Comparison of ENCODE assay signal across 2 cellular contexts in genomic region chr12:33560653-33561208, GRCh38.
TF ChIP-seq lines count a peak whose summit lies in the region.

No MANE protein-coding gene starts in this region.

TF ChIP-seq in GM23338, 12 proteins besides CTCF, POLR2A, EP300 and RAD21:
- no peak for TF ChIP-seq REST (IDR thresholded peaks at IDR 0.05; ENCODE audit: unreplicated experiment)
- TF ChIP-seq STAT1 (IDR thresholded peaks at IDR 0.05; ENCODE audit: unreplicated experiment): no peak
- no peak for TF ChIP-seq ZNF114 (CRISPR knock-in tag; IDR thresholded peaks at IDR 0.05)
- TF ChIP-seq JUNB (IDR thresholded peaks at IDR 0.05; ENCODE audit: unreplicated experiment): no peak
- TF ChIP-seq EZH2 (IDR thresholded peaks at IDR 0.05; ENCODE audit: low read depth, unreplicated experiment): no peak
- TF ChIP-seq CREB1 (CRISPR knock-in tag; IDR thresholded peaks at IDR 0.05; ENCODE audit: low read depth): no peak
- no peak for TF ChIP-seq EZH2phosphoT487 (IDR thresholded peaks at IDR 0.05; ENCODE audit: unreplicated experiment)
- TF ChIP-seq POLR2AphosphoS5 (IDR thresholded peaks at IDR 0.05; ENCODE audit: low read depth): no peak
- TF ChIP-seq ZNF462 (CRISPR knock-in tag; IDR thresholded peaks at IDR 0.05): no peak
- no peak for TF ChIP-seq NANOG (IDR thresholded peaks at IDR 0.05; ENCODE audit: borderline replicate concordance)
- TF ChIP-seq ZNF331 (CRISPR knock-in tag; IDR thresholded peaks at IDR 0.05; ENCODE audit: low read depth): no peak
- no peak for TF ChIP-seq ETS1 (IDR thresholded peaks at IDR 0.05)
TF ChIP-seq in GM23338: peak in this region for 0.

TF ChIP-seq in H1, 55 proteins besides CTCF, POLR2A, EP300 and RAD21:
- no peak for TF ChIP-seq TAF1 (IDR thresholded peaks at IDR 0.05; ENCODE audit: low read depth, low read length)
- no peak for TF ChIP-seq ASH2L (IDR thresholded peaks at IDR 0.05; ENCODE audit: low read length)
- no peak for TF ChIP-seq EZH2 (IDR thresholded peaks at IDR 0.05; ENCODE audit: low read depth, low read length, severe bottlenecking)
- TF ChIP-seq SAP30 (IDR thresholded peaks at IDR 0.05; ENCODE audit: insufficient read depth, insufficient replicate concordance, low read length): no peak
- TF ChIP-seq E2F6 (IDR thresholded peaks at IDR 0.05): no peak
- TF ChIP-seq HDAC6 (IDR thresholded peaks at IDR 0.05; ENCODE audit: low read depth, low read length): no peak
- no peak for TF ChIP-seq RXRA (IDR thresholded peaks at IDR 0.05; ENCODE audit: insufficient read depth, low read depth, low read length)
- no peak for TF ChIP-seq KDM1A (IDR thresholded peaks at IDR 0.05; ENCODE audit: borderline replicate concordance, low read length)
- TF ChIP-seq ATF2 (IDR thresholded peaks at IDR 0.05; ENCODE audit: low read length): no peak
- TF ChIP-seq KDM4A (IDR thresholded peaks at IDR 0.05; ENCODE audit: low read depth, low read length, severe bottlenecking): no peak
- TF ChIP-seq MAX (IDR thresholded peaks at IDR 0.05): no peak
- TF ChIP-seq YY1 (IDR thresholded peaks at IDR 0.05; ENCODE audit: low read depth, low read length): no peak
- no peak for TF ChIP-seq BCL11A (IDR thresholded peaks at IDR 0.05; ENCODE audit: low read depth in 2 of 2, low read length in 2 of 2)
- TF ChIP-seq JUND (IDR thresholded peaks at IDR 0.05; ENCODE audit: low read length): no peak
- TF ChIP-seq SIRT6 (IDR thresholded peaks at IDR 0.05; ENCODE audit: low read length): no peak
TF ChIP-seq in H1: peak in this region for 0.
